Comparison of ENCODE assay signal across 8 cellular contexts in genomic region chr2:8575011-8575750, GRCh38.
DNase-seq lines count a peak whose midpoint lies in the region; ATAC-seq, FAIRE-seq and TF ChIP-seq lines count a peak whose summit lies in the region.

No MANE protein-coding gene starts in this region.

- CTCF ChIA-PET in CD8-positive, alpha-beta T cell (lab: Charles Lee): interaction anchor here (0.9 kb wide), 1 partner anchor 121 kb away, joined by 3 read pairs; no protein-coding TSS in a partner anchor

- FAIRE-seq in urothelium cell line (lab: Jason Lieb, UNC): no peak

- no peak overlapping the region for H3K27ac Mint-ChIP-seq in CD8-positive, alpha-beta T cell
- H3K27ac Mint-ChIP-seq in activated T-helper 17 cell treated with anti-CD3 and anti-CD28 coated beads, Interleukin-2, amount 50 U/mL, for 72 hours: no peak overlapping the region
- peak overlapping the region; percentile 62 for H3K27ac Mint-ChIP-seq in memory B cell

- intact Hi-C loops in CD8-positive, alpha-beta T cell (cut with DNase I, micrococcal nuclease): loop anchor here (2.0 to 5.0 kb wide), 2 partner anchors 108 to 112 kb away; partner anchors contain the start of gene ID2 (in 1 of the 2)

- H3K36me3 Mint-ChIP-seq in CD8-positive, alpha-beta T cell: no peaks in the 10 kb centered on the region
- H3K36me3 Mint-ChIP-seq in activated T-helper 17 cell treated with anti-CD3 and anti-CD28 coated beads, Interleukin-2, amount 50 U/mL, for 72 hours (ENCODE audit: low read depth): no peaks in the 10 kb centered on the region
- H3K36me3 Mint-ChIP-seq in memory B cell: no peaks in the 10 kb centered on the region

- H3K36me3 ChIP-seq in CD8-positive, alpha-beta T cell (ENCODE audit: insufficient read depth, low read length): no peaks in the 10 kb centered on the region

- TF ChIP-seq CTCF in CD8-positive, alpha-beta T cell (IDR thresholded peaks at IDR 0.05): no peak

- peaks cover 15% of the 10 kb centered on the region for H3K27me3 Mint-ChIP-seq in CD8-positive, alpha-beta T cell (ENCODE audit: low read depth)
- H3K27me3 Mint-ChIP-seq in activated T-helper 17 cell treated with anti-CD3 and anti-CD28 coated beads, Interleukin-2, amount 50 U/mL, for 72 hours: no peaks in the 10 kb centered on the region
- peaks cover 21% of the 10 kb centered on the region for H3K27me3 Mint-ChIP-seq in memory B cell

- peak overlapping the region; percentile 31 for H3K4me3 ChIP-seq in CD8-positive, alpha-beta T cell (ENCODE audit: low read depth, low read length)

- peaks cover 26% of the 10 kb centered on the region for H3K4me1 ChIP-seq in CD8-positive, alpha-beta T cell (ENCODE audit: insufficient read depth, low read length)

- H3K4me3 Mint-ChIP-seq in CD8-positive, alpha-beta T cell: peak overlapping the region; percentile 13
- peak overlapping the region; percentile 69 for H3K4me3 Mint-ChIP-seq in activated T-helper 17 cell treated with anti-CD3 and anti-CD28 coated beads, Interleukin-2, amount 50 U/mL, for 72 hours
- H3K4me3 Mint-ChIP-seq in memory B cell: peak overlapping the region; percentile 55

- peaks cover 33% of the 10 kb centered on the region for H3K4me1 Mint-ChIP-seq in CD8-positive, alpha-beta T cell (ENCODE audit: low read depth)
- peaks cover 28% of the 10 kb centered on the region for H3K4me1 Mint-ChIP-seq in activated T-helper 17 cell treated with anti-CD3 and anti-CD28 coated beads, Interleukin-2, amount 50 U/mL, for 72 hours
- peaks cover 47% of the 10 kb centered on the region for H3K4me1 Mint-ChIP-seq in memory B cell

- H3K27me3 ChIP-seq in CD8-positive, alpha-beta T cell (ENCODE audit: insufficient read depth, low read length): no peaks in the 10 kb centered on the region

- ATAC-seq in CD8-positive, alpha-beta T cell: peak; percentile 77
- peak; percentile 37 for ATAC-seq in activated T-helper 17 cell treated with anti-CD3 and anti-CD28 coated beads, Interleukin-2, amount 50 U/mL, for 72 hours (replicated peaks)
- ATAC-seq in memory B cell (ENCODE audit: low read depth) (no peak), HG02852 (IDR thresholded peaks at IDR 0.05; ENCODE audit: unreplicated experiment) (no peak), HG02763 (IDR thresholded peaks at IDR 0.05; ENCODE audit: unreplicated experiment) (no peak)

- no peaks in the 10 kb centered on the region for H3K9me3 Mint-ChIP-seq in CD8-positive, alpha-beta T cell
- H3K9me3 Mint-ChIP-seq in activated T-helper 17 cell treated with anti-CD3 and anti-CD28 coated beads, Interleukin-2, amount 50 U/mL, for 72 hours: no peaks in the 10 kb centered on the region
- H3K9me3 Mint-ChIP-seq in memory B cell: no peaks in the 10 kb centered on the region

- POLR2A ChIA-PET in CD8-positive, alpha-beta T cell (lab: Charles Lee): interaction anchor here (1.6 kb wide), 1 partner anchor 107 kb away, joined by 5 read pairs; the partner anchor contains the start of gene ID2

- H3K27ac ChIP-seq in CD8-positive, alpha-beta T cell (ENCODE audit: low read depth, low read length): no peak overlapping the region

- no peaks in the 10 kb centered on the region for H3K9me3 ChIP-seq in CD8-positive, alpha-beta T cell (ENCODE audit: low read length)

- peak in 6 of 7 experiments; percentile 47 to 81 (median 64) for DNase-seq in CD8-positive, alpha-beta T cell
- DNase-seq in NAMALWA (ENCODE audit: low spot score): peak; percentile 55
- DNase-seq in memory B cell (ENCODE audit: low spot score in 2 of 2): no peak
- no peak for DNase-seq in urothelium cell line (ENCODE audit: low spot score)
- no peak for DNase-seq in NCI-H1105 treated with DMSO at 0.1 percent for 48 hours (lab: John Stamatoyannopoulos, UW)

Comparison
In these comparisons a context has a peak if more than half of its experiments do, and no peak if none do; other contexts are left out.
1. ATAC-seq: peak in CD8-positive, alpha-beta T cell (single experiment) and activated T-helper 17 cell treated with anti-CD3 and anti-CD28 coated beads, Interleukin-2, amount 50 U/mL, for 72 hours (single experiment); none in memory B cell (single experiment), HG02852 (single experiment) and HG02763 (single experiment).
2. DNase-seq: peak in CD8-positive, alpha-beta T cell (6 of 7) and NAMALWA (single experiment); none in memory B cell (0 of 2), urothelium cell line (single experiment) and NCI-H1105 treated with DMSO at 0.1 percent for 48 hours (single experiment).
3. H3K4me3 Mint-ChIP-seq: peak in every context shown above with its lines; median percentile 69 in activated T-helper 17 cell treated with anti-CD3 and anti-CD28 coated beads, Interleukin-2, amount 50 U/mL, for 72 hours; 55 in memory B cell; 13 in CD8-positive, alpha-beta T cell.